In the genomic region with DNA sequence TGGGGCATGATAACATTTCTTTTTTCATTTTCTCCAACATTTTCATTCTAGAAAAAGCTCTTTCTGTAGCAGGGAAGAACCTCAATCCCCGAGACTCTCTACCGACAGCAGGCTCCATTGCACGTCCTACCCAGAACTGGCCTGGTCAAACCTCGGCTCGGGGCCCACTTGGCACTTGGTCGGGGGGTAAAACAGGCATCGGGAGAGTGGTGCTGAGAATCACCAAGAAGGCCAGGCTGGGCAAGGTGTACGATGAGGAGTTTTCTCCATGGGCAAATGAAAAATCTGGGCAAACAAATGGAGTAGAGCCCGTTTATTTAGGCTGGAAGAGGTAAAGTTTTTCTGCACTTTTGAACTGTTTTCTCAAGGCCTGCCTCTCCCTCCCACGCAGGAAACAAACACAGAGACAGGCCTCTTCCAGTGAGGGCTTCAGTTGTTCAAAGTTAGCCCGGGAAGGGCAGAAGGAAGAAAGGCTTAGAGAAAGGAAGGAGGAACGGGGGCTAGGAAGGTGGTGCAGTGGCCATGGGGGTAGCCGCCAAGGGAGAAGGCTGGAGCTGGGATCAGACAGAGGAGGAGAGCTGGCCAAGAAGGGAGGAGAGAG, we compare ENCODE assay signal across 11 cellular contexts.
DNase-seq lines count a peak whose midpoint lies in the region; ATAC-seq and TF ChIP-seq lines count a peak whose summit lies in the region.
"Had no signal": no experiment of that assay in that cellular context is flagged by ENCODE, and none has a peak within 500 bp of the region (broad histone marks: within the 10 kb centered on the region; RNA-seq: fewer than 3 reads in every experiment).

No MANE protein-coding gene starts in this region.

- H3K9me3 ChIP-seq in heart right ventricle (no peaks in the 10 kb centered on the region), adipocyte (ENCODE audit: control insufficient read depth, low read length) (no peaks in the 10 kb centered on the region), mucosa of rectum (ENCODE audit: control insufficient read depth in 2 of 2, low read length in 2 of 2) (no peaks in the 10 kb centered on the region), upper lobe of right lung (no peaks in the 10 kb centered on the region)

- 37 to 47% methylated on average over 13 of the region's 13 CpGs for WGBS in heart right ventricle, 2 donors

- TF ChIP-seq CTCF in heart right ventricle (IDR thresholded peaks at IDR 0.05) (no peak), upper lobe of right lung (IDR thresholded peaks at IDR 0.05) (no peak)

- no peak for ATAC-seq in heart right ventricle
- no peak for ATAC-seq in Right ventricle myocardium superior (ENCODE audit: poor library complexity)
- no peak for ATAC-seq in upper lobe of right lung
- no peak for ATAC-seq in GM21526 (IDR thresholded peaks at IDR 0.05; ENCODE audit: low FRiP score, unreplicated experiment)

- DNase-seq in heart right ventricle (peak in 1 of 2 donors; percentile 34), Right ventricle myocardium superior (no peak), adipocyte (ENCODE audit: low read depth) (peak; percentile 27), upper lobe of right lung (no peak), H7 (no peak), islet precursor cell (no peak)
- DNase-seq: effector CD8-positive, alpha-beta T cell; RPMI8226 had no signal

- peaks cover 0 to 9% (median 0%) of the 10 kb centered on the region in 9 donors for H3K36me3 ChIP-seq in heart right ventricle
- no peaks in the 10 kb centered on the region for H3K36me3 ChIP-seq in adipocyte (ENCODE audit: control insufficient read depth, insufficient read depth, low read length, severe bottlenecking)
- H3K36me3 ChIP-seq in mucosa of rectum (ENCODE audit: control insufficient read depth in 2 of 2, insufficient read depth in 2 of 2, low read length in 2 of 2), result no peaks in the 10 kb centered on the region
- no peaks in the 10 kb centered on the region for H3K36me3 ChIP-seq in upper lobe of right lung
- no peaks in the 10 kb centered on the region for H3K36me3 ChIP-seq in H7 (replicated peaks; ENCODE audit: control insufficient read depth, insufficient read depth, low read length)

- intact Hi-C loops in heart right ventricle (cut with DNase I), result loop anchor here in 2 of 10 donors (10.0 kb wide), 1 partner anchor 205 kb away; no protein-coding TSS in a partner anchor
- intact Hi-C loops in Right ventricle myocardium superior (cut with DNase I), result no loop called here
- intact Hi-C loops in upper lobe of right lung (cut with DNase I), result no loop called here

- H3K27me3 ChIP-seq in heart right ventricle (no peaks in the 10 kb centered on the region), adipocyte (replicated peaks; ENCODE audit: control insufficient read depth, insufficient read depth, low read length) (no peaks in the 10 kb centered on the region), mucosa of rectum (ENCODE audit: control insufficient read depth in 2 of 2, insufficient read depth in 2 of 2, low read length in 2 of 2) (no peaks in the 10 kb centered on the region), upper lobe of right lung (no peaks in the 10 kb centered on the region), H7 (ENCODE audit: control insufficient read depth, insufficient read depth, low read length) (no peaks in the 10 kb centered on the region)

- H3K27ac ChIP-seq in heart right ventricle (peak overlapping the region; percentile 7 to 97 (median 82)), mucosa of rectum (ENCODE audit: low read depth in 2 of 2, low read length in 2 of 2) (peak overlapping the region; percentile 29 to 59), upper lobe of right lung (peak overlapping the region; percentile 59)
- H3K27ac ChIP-seq: C4-2B had no signal

- H3K4me3 ChIP-seq in heart right ventricle (peak overlapping the region in 4 of 10 donors; percentile 0 to 18 (median 12)), adipocyte (ENCODE audit: low read length) (peak overlapping the region; percentile 40), mucosa of rectum (ENCODE audit: low read length in 2 of 2) (peak overlapping the region in 1 of 2 donors; percentile 3), upper lobe of right lung (no peak overlapping the region), H7 (ENCODE audit: insufficient read depth, low read depth, low read length) (no peak overlapping the region)

- peak overlapping the region; percentile 65 for H3K9ac ChIP-seq in adipocyte (ENCODE audit: low read length)
- no peak overlapping the region for H3K9ac ChIP-seq in mucosa of rectum (ENCODE audit: low read depth in 1 of 2, low read length in 2 of 2)

- peaks cover 34 to 100% (median 100%) of the 10 kb centered on the region in 9 donors for H3K4me1 ChIP-seq in heart right ventricle
- H3K4me1 ChIP-seq in adipocyte (ENCODE audit: control insufficient read depth, insufficient read depth, low read length), result peaks cover 100% of the 10 kb centered on the region
- peaks cover 62 to 63% of the 10 kb centered on the region in 2 donors for H3K4me1 ChIP-seq in mucosa of rectum (ENCODE audit: control insufficient read depth in 2 of 2, insufficient read depth in 2 of 2, low read length in 2 of 2)
- H3K4me1 ChIP-seq in upper lobe of right lung, result peaks cover 96% of the 10 kb centered on the region
